Comparison of ENCODE assay signal across 1 cellular context in the genomic region with DNA sequence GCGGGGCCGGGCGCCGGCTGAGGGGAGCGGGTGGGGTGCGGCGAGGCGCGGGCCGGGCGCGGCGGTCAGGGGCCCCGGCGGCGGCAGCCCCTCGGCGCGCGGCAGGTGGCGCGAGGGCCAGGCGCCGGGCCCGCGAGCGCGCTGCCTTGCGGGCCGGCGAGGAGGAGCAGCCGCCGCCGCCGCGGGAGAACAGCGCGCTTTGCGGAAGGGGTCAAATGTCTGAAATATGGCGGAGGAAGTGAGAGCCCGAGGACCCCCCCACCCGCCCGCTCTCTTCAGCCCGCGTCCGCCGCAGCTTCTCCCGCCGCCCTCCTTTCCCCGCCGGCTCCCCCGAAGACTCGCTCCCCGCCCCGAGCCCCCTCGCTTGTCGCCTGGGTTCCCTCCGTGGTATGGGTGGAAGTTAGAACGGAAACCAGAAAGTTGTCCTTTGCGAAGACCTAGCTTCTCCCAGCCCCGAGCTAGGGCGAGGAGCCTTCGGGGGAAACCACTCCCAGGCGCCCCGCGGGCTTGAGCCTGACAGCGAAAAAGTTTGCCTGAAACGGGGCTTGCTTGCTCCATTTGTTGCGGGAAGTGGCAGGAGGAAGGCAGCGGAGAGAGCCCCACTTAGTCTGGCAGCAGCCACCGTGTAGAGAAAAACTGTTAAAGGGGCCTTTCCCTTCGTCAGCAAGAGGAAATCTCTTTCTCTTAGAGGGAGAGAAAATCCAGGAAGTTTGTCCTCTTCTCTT.
A peak's percentile ranks its signal among the peaks of the same experiment; 100 is the strongest.
TF ChIP-seq lines count a peak whose summit lies in the region.

No MANE protein-coding gene starts in this region.

TF ChIP-seq in SK-N-SH, 30 proteins besides CTCF, POLR2A, EP300 and RAD21 (continued from another document):
- TF ChIP-seq RXRA (IDR thresholded peaks at IDR 0.05; ENCODE audit: borderline replicate concordance, low read depth), result no peak
- TF ChIP-seq, protein P1, sequence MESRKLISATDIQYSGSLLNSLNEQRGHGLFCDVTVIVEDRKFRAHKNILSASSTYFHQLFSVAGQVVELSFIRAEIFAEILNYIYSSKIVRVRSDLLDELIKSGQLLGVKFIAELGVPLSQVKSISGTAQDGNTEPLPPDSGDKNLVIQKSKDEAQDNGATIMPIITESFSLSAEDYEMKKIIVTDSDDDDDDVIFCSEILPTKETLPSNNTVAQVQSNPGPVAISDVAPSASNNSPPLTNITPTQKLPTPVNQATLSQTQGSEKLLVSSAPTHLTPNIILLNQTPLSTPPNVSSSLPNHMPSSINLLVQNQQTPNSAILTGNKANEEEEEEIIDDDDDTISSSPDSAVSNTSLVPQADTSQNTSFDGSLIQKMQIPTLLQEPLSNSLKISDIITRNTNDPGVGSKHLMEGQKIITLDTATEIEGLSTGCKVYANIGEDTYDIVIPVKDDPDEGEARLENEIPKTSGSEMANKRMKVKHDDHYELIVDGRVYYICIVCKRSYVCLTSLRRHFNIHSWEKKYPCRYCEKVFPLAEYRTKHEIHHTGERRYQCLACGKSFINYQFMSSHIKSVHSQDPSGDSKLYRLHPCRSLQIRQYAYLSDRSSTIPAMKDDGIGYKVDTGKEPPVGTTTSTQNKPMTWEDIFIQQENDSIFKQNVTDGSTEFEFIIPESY (IDR thresholded peaks at IDR 0.05; ENCODE audit: borderline replicate concordance, low read depth), result no peak
- 0 out of 2 replicates have a peak, but pooled peaks have one; percentile 36 for TF ChIP-seq YY1 (IDR thresholded peaks at IDR 0.05; ENCODE audit: low read depth)
- TF ChIP-seq MEF2A (IDR thresholded peaks at IDR 0.05; ENCODE audit: borderline replicate concordance, low read depth), result no peak
- TF ChIP-seq, protein P2, sequence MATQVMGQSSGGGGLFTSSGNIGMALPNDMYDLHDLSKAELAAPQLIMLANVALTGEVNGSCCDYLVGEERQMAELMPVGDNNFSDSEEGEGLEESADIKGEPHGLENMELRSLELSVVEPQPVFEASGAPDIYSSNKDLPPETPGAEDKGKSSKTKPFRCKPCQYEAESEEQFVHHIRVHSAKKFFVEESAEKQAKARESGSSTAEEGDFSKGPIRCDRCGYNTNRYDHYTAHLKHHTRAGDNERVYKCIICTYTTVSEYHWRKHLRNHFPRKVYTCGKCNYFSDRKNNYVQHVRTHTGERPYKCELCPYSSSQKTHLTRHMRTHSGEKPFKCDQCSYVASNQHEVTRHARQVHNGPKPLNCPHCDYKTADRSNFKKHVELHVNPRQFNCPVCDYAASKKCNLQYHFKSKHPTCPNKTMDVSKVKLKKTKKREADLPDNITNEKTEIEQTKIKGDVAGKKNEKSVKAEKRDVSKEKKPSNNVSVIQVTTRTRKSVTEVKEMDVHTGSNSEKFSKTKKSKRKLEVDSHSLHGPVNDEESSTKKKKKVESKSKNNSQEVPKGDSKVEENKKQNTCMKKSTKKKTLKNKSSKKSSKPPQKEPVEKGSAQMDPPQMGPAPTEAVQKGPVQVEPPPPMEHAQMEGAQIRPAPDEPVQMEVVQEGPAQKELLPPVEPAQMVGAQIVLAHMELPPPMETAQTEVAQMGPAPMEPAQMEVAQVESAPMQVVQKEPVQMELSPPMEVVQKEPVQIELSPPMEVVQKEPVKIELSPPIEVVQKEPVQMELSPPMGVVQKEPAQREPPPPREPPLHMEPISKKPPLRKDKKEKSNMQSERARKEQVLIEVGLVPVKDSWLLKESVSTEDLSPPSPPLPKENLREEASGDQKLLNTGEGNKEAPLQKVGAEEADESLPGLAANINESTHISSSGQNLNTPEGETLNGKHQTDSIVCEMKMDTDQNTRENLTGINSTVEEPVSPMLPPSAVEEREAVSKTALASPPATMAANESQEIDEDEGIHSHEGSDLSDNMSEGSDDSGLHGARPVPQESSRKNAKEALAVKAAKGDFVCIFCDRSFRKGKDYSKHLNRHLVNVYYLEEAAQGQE (IDR thresholded peaks at IDR 0.05; ENCODE audit: low read depth, low read length), result no peak
- TF ChIP-seq SMC3 (IDR thresholded peaks at IDR 0.05; ENCODE audit: low read depth, low read length), result no peak
- no peak for TF ChIP-seq FOXM1 (IDR thresholded peaks at IDR 0.05; ENCODE audit: low read depth)
- peak; percentile 15; the same call in 1 of the 2 replicates for TF ChIP-seq TAF1 (IDR thresholded peaks at IDR 0.05; ENCODE audit: borderline replicate concordance, low read depth, low read length)
- 0 out of 2 replicates have a peak, but pooled peaks have one; percentile 18 for TF ChIP-seq MXI1 (IDR thresholded peaks at IDR 0.05; ENCODE audit: low read depth, low read length)
- TF ChIP-seq JUND (IDR thresholded peaks at IDR 0.05), result no peak
- no peak for TF ChIP-seq TCF12 (IDR thresholded peaks at IDR 0.05)
- TF ChIP-seq RFX5 (IDR thresholded peaks at IDR 0.05; ENCODE audit: low read length), result no peak
- no peak for TF ChIP-seq CHD2 (IDR thresholded peaks at IDR 0.05; ENCODE audit: low read length, partially characterized antibody)
- TF ChIP-seq ELF1 (IDR thresholded peaks at IDR 0.05), result no peak
- TF ChIP-seq SIN3A (IDR thresholded peaks at IDR 0.05; ENCODE audit: borderline replicate concordance, low read depth, low read length), result no peak
- TF ChIP-seq NRF1 (IDR thresholded peaks at IDR 0.05; ENCODE audit: low read depth, low read length), result no peak
- no peak for TF ChIP-seq NFIC (IDR thresholded peaks at IDR 0.05; ENCODE audit: borderline replicate concordance)
- TF ChIP-seq, protein P3, sequence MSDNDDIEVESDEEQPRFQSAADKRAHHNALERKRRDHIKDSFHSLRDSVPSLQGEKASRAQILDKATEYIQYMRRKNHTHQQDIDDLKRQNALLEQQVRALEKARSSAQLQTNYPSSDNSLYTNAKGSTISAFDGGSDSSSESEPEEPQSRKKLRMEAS (IDR thresholded peaks at IDR 0.05; ENCODE audit: low read depth), result 0 out of 2 replicates have a peak, but pooled peaks have one; percentile 20
- TF ChIP-seq, protein P4, sequence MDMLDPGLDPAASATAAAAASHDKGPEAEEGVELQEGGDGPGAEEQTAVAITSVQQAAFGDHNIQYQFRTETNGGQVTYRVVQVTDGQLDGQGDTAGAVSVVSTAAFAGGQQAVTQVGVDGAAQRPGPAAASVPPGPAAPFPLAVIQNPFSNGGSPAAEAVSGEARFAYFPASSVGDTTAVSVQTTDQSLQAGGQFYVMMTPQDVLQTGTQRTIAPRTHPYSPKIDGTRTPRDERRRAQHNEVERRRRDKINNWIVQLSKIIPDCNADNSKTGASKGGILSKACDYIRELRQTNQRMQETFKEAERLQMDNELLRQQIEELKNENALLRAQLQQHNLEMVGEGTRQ (IDR thresholded peaks at IDR 0.05; ENCODE audit: borderline replicate concordance, low read depth, low read length), result no peak
- TF ChIP-seq EZH2phosphoT487 (IDR thresholded peaks at IDR 0.05; ENCODE audit: borderline replicate concordance, low read depth), result no peak
- TF ChIP-seq RCOR1 (IDR thresholded peaks at IDR 0.05; ENCODE audit: low read length), result no peak
- no peak for TF ChIP-seq FOXJ3 (CRISPR knock-in tag; IDR thresholded peaks at IDR 0.05)
- TF ChIP-seq TEAD4 (IDR thresholded peaks at IDR 0.05; ENCODE audit: borderline replicate concordance, insufficient read depth), result no peak
- no peak for TF ChIP-seq GABPA (IDR thresholded peaks at IDR 0.05; ENCODE audit: low read depth)
- TF ChIP-seq GATA2 (CRISPR knock-in tag; IDR thresholded peaks at IDR 0.05), result no peak
- TF ChIP-seq, protein P5, sequence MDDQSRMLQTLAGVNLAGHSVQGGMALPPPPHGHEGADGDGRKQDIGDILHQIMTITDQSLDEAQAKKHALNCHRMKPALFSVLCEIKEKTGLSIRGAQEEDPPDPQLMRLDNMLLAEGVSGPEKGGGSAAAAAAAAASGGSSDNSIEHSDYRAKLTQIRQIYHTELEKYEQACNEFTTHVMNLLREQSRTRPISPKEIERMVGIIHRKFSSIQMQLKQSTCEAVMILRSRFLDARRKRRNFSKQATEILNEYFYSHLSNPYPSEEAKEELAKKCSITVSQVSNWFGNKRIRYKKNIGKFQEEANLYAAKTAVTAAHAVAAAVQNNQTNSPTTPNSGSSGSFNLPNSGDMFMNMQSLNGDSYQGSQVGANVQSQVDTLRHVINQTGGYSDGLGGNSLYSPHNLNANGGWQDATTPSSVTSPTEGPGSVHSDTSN (IDR thresholded peaks at IDR 0.05), result no peak
